In genomic region chr18:28504100-28504499, GRCh38 we compare ENCODE assay signal across 24 cellular contexts.
"Had no signal": no experiment of that assay in that cellular context is flagged by ENCODE, and none has a peak within 500 bp of the region (broad histone marks: within the 10 kb centered on the region; RNA-seq: fewer than 3 reads in every experiment).

No MANE protein-coding gene starts in this region.

- H3K27ac ChIP-seq: hepatocyte, left ventricle myocardium inferior, lower lobe of right lung, neutrophil, psoas muscle, testis, tibial nerve, upper lobe of right lung, vagina had no signal

- ATAC-seq: effector memory CD8-positive, alpha-beta T cell; left cardiac atrium; lower lobe of right lung; psoas muscle; sciatic nerve; stimulated activated naive B cell treated with anti-CD40 and anti-IgM and Interleukin-4, amounts not matched to agents 10 μg/mL and 1 μg/mL and 100 μg/mL, for 72 hours; stimulated activated naive CD8-positive, alpha-beta T cell treated with anti-CD3 and anti-CD28 coated beads, Interleukin-15, amount 100 ng/mL, for 72 hours; upper lobe of right lung had no signal

- H3K27me3 ChIP-seq: hepatocyte, neutrophil, testis, tibial nerve, upper lobe of right lung, vagina had no signal

- H3K4me2 ChIP-seq: hepatocyte had no signal

- H3K79me2 ChIP-seq: hepatocyte had no signal

- H3K4me1 Mint-ChIP-seq: stimulated activated naive B cell treated with anti-CD40 and anti-IgM and Interleukin-4, amounts not matched to agents 10 μg/mL and 1 μg/mL and 100 μg/mL, for 72 hours; stimulated activated naive CD8-positive, alpha-beta T cell treated with anti-CD3 and anti-CD28 coated beads, Interleukin-15, amount 100 ng/mL, for 72 hours had no signal

- H3K4me3 ChIP-seq: hepatocyte, left ventricle myocardium inferior, lower lobe of right lung, psoas muscle, testis, tibial nerve, upper lobe of right lung, vagina had no signal

- H2AFZ ChIP-seq: hepatocyte had no signal

- H3K36me3 ChIP-seq: left ventricle myocardium inferior, lower lobe of right lung, neutrophil, tibial nerve, upper lobe of right lung, vagina had no signal

- H3K9me3 ChIP-seq: left ventricle myocardium inferior, lower lobe of right lung, neutrophil, psoas muscle, testis, tibial nerve, upper lobe of right lung, vagina had no signal

- H3K9me3 Mint-ChIP-seq: nephron progenitor cell had no signal

- H3K4me1 ChIP-seq: left ventricle myocardium inferior, lower lobe of right lung, psoas muscle, testis, tibial nerve, upper lobe of right lung, vagina had no signal

- H3K36me3 Mint-ChIP-seq: stimulated activated naive B cell treated with anti-CD40 and anti-IgM and Interleukin-4, amounts not matched to agents 10 μg/mL and 1 μg/mL and 100 μg/mL, for 72 hours had no signal

- H3K4me3 Mint-ChIP-seq: dendritic cell treated with granulocyte-macrophage colony-stimulating factor and Interleukin-4, amounts not matched to agents 40 ng/mL and 50 ng/mL, for 4 days; effector memory CD8-positive, alpha-beta T cell; nephron progenitor cell; stimulated activated naive B cell treated with anti-CD40 and anti-IgM and Interleukin-4, amounts not matched to agents 10 μg/mL and 1 μg/mL and 100 μg/mL, for 72 hours; stimulated activated naive CD8-positive, alpha-beta T cell treated with anti-CD3 and anti-CD28 coated beads, Interleukin-15, amount 100 ng/mL, for 72 hours had no signal

- DNase-seq: effector memory CD8-positive, alpha-beta T cell; foreskin melanocyte; head of caudate nucleus; kidney; left cardiac atrium; left ventricle myocardium inferior; lower lobe of right lung; mesenchymal stem cell; midbrain; nephron progenitor cell; psoas muscle; retina; stimulated activated CD4-positive, alpha-beta T cell treated with anti-CD3 and anti-CD28 coated beads, Interleukin-2, amount 100 ng/mL, for 24 hours; stimulated activated CD4-positive, alpha-beta T cell treated with anti-CD3 and anti-CD28 coated beads, Interleukin-4, amount 100 ng/mL, for 4 hours; stimulated activated naive B cell treated with anti-CD40 and anti-IgM and Interleukin-4, amounts not matched to agents 10 μg/mL and 1 μg/mL and 100 μg/mL, for 72 hours; stimulated activated naive CD8-positive, alpha-beta T cell treated with anti-CD3 and anti-CD28 coated beads, Interleukin-15, amount 100 ng/mL, for 72 hours; testis; upper lobe of right lung had no signal

- H3K27me3 Mint-ChIP-seq: dendritic cell treated with granulocyte-macrophage colony-stimulating factor and Interleukin-4, amounts not matched to agents 40 ng/mL and 50 ng/mL, for 4 days; effector memory CD8-positive, alpha-beta T cell; stimulated activated naive B cell treated with anti-CD40 and anti-IgM and Interleukin-4, amounts not matched to agents 10 μg/mL and 1 μg/mL and 100 μg/mL, for 72 hours; stimulated activated naive CD8-positive, alpha-beta T cell treated with anti-CD3 and anti-CD28 coated beads, Interleukin-15, amount 100 ng/mL, for 72 hours had no signal

- H3K27ac Mint-ChIP-seq: dendritic cell treated with granulocyte-macrophage colony-stimulating factor and Interleukin-4, amounts not matched to agents 40 ng/mL and 50 ng/mL, for 4 days; effector memory CD8-positive, alpha-beta T cell; nephron progenitor cell; stimulated activated naive B cell treated with anti-CD40 and anti-IgM and Interleukin-4, amounts not matched to agents 10 μg/mL and 1 μg/mL and 100 μg/mL, for 72 hours; stimulated activated naive CD8-positive, alpha-beta T cell treated with anti-CD3 and anti-CD28 coated beads, Interleukin-15, amount 100 ng/mL, for 72 hours had no signal
